In genomic region chr16:67264277-67264676, GRCh38 we compare ENCODE assay signal across 20 cellular contexts. TPM values are rescaled to one million over a fixed set of nuclear protein-coding genes. Genes with fewer than 3 reads are reported as not detected.
A peak's percentile ranks its signal among the peaks of the same experiment; 100 is the strongest.
DNase-seq lines count a peak whose midpoint lies in the region; ATAC-seq and TF ChIP-seq lines count a peak whose summit lies in the region.
"Had no signal": no experiment of that assay in that cellular context is flagged by ENCODE, and none has a peak within 500 bp of the region (broad histone marks: within the 10 kb centered on the region; RNA-seq: fewer than 3 reads in every experiment).

No MANE protein-coding gene starts in this region.

- H3K4me1 ChIP-seq in right cardiac atrium (ENCODE audit: control insufficient read depth, insufficient read depth, low read length) (peaks cover 4% of the 10 kb centered on the region), left ventricle myocardium inferior (peaks cover 7% of the 10 kb centered on the region), OCI-LY7 (ENCODE audit: insufficient read depth, low read length, poor library complexity, severe bottlenecking) (peaks cover 5% of the 10 kb centered on the region)

- DNase-seq in right cardiac atrium (peak in 2 of 3 donors; percentile 8 to 38), left ventricle myocardium inferior (no peak), OCI-LY7 (ENCODE audit: low spot score) (no peak), foreskin fibroblast (no peak), germinal center (ENCODE audit: low spot score) (no peak), 8988T (no peak), SW 1271 (lab: John Stamatoyannopoulos, UW) (no peak), progenitor cell of endocrine pancreas (ENCODE audit: low spot score, unreplicated experiment) (no peak)
- DNase-seq: activated B cell treated with CpG ODN at 0.5 μM for 24 hours; activated effector memory CD4-positive, alpha-beta T cell treated with Interleukin-2 at 50 U/mL for 16 hours; amniotic stem cell; Caco-2; cortex of kidney; GOT3; mesenchymal stem cell; MG63; NCI-H1930; stimulated activated CD4-positive, alpha-beta T cell treated with anti-CD3 and anti-CD28 coated beads, Interleukin-4, amount 100 ng/mL, for 1 hour; stimulated activated CD8-positive, alpha-beta memory T cell treated with anti-CD3 and anti-CD28 coated beads, Interleukin-4, amount 100 ng/mL, for 48 hours had no signal

- no peaks in the 10 kb centered on the region for H3K9me3 Mint-ChIP-seq in progenitor cell of endocrine pancreas (ENCODE audit: low read depth)
- H3K9me3 Mint-ChIP-seq: activated B cell treated with CpG ODN at 0.5 μM for 24 hours had no signal

- H3K9me3 ChIP-seq in right cardiac atrium (ENCODE audit: control insufficient read depth, low read length) (no peaks in the 10 kb centered on the region), left ventricle myocardium inferior (replicated peaks) (no peaks in the 10 kb centered on the region), OCI-LY7 (ENCODE audit: low read length) (no peaks in the 10 kb centered on the region)
- H3K9me3 ChIP-seq: Caco-2, MG63 had no signal

- TF ChIP-seq CTCF in left ventricle myocardium inferior (IDR thresholded peaks at IDR 0.05; ENCODE audit: borderline replicate concordance) (no peak), OCI-LY7 (conservative IDR thresholded peaks at IDR 0.05; ENCODE audit: low read length) (peak; percentile 48; the same call in 1 of the 2 replicates), foreskin fibroblast (IDR thresholded peaks at IDR 0.05; ENCODE audit: low read depth, low read length) (peak; percentile 17), progenitor cell of endocrine pancreas (IDR thresholded peaks at IDR 0.05; ENCODE audit: unreplicated experiment) (no peak)

- H3K36me3 ChIP-seq in left ventricle myocardium inferior (no peaks in the 10 kb centered on the region), OCI-LY7 (ENCODE audit: insufficient read depth, low read length) (no peaks in the 10 kb centered on the region)
- H3K36me3 ChIP-seq: MG63 had no signal

- H3K27ac Mint-ChIP-seq in progenitor cell of endocrine pancreas = no peak overlapping the region
- H3K27ac Mint-ChIP-seq: activated B cell treated with CpG ODN at 0.5 μM for 24 hours had no signal

- H3K79me2 ChIP-seq in OCI-LY7 (ENCODE audit: insufficient read depth, low read depth, low read length) = no peaks in the 10 kb centered on the region

- ATAC-seq in right cardiac atrium = no peak
- ATAC-seq: Panc1 had no signal

- H2AFZ ChIP-seq in OCI-LY7 (ENCODE audit: low read length) = no peak overlapping the region

- H3K4me3 ChIP-seq in right cardiac atrium (ENCODE audit: low read length) (no peak overlapping the region), left ventricle myocardium inferior (no peak overlapping the region), OCI-LY7 (ENCODE audit: low read depth, low read length, poor library complexity, severe bottlenecking) (no peak overlapping the region), foreskin fibroblast (ENCODE audit: low read depth in 1 of 2, low read length in 2 of 2) (no peak overlapping the region)
- H3K4me3 ChIP-seq: MG63 had no signal

- H3K4me2 ChIP-seq in OCI-LY7 (ENCODE audit: low read length) = no peak overlapping the region

- H3K27me3 ChIP-seq in right cardiac atrium (ENCODE audit: control insufficient read depth, insufficient read depth) (no peaks in the 10 kb centered on the region), left ventricle myocardium inferior (ENCODE audit: low read depth) (peaks cover 5% of the 10 kb centered on the region)
- H3K27me3 ChIP-seq: MG63 had no signal

- no peak overlapping the region for H3K4me3 Mint-ChIP-seq in progenitor cell of endocrine pancreas (ENCODE audit: low read depth)
- H3K4me3 Mint-ChIP-seq: activated B cell treated with CpG ODN at 0.5 μM for 24 hours had no signal

- no TSS peak for BruUV-seq in OCI-LY7 (replicated peaks; lab: Mats Ljungman, UMichigan)

- H3K4me1 Mint-ChIP-seq in progenitor cell of endocrine pancreas (ENCODE audit: low read depth) = no peaks in the 10 kb centered on the region
- H3K4me1 Mint-ChIP-seq: activated B cell treated with CpG ODN at 0.5 μM for 24 hours had no signal

- no peaks in the 10 kb centered on the region for H3K9me2 ChIP-seq in OCI-LY7 (ENCODE audit: insufficient read depth, low read length)

- H3K36me3 Mint-ChIP-seq in progenitor cell of endocrine pancreas (ENCODE audit: insufficient read depth) = no peaks in the 10 kb centered on the region

- intact Hi-C loops in right cardiac atrium (cut with DNase I) (loop anchor here in 1 of 4 donors (10.0 kb wide), 1 partner anchor 141 kb away; no protein-coding TSS in a partner anchor), left ventricle myocardium inferior (cut with micrococcal nuclease) (no loop called here), OCI-LY7 (cut with micrococcal nuclease; ENCODE audit: unreplicated experiment) (loop anchor here (5.0 kb wide), 1 partner anchor 203 kb away; no protein-coding TSS in a partner anchor)

- CTCF ChIA-PET in OCI-LY7 (lab: Charles Lee; ENCODE audit: unreplicated experiment) = interaction anchor here (1.0 kb wide), 1 partner anchor 21 kb away, joined by 3 read pairs; no protein-coding TSS in a partner anchor

- H3K27me3 Mint-ChIP-seq in progenitor cell of endocrine pancreas = peaks cover 23% of the 10 kb centered on the region

- no peak overlapping the region for H3K27ac ChIP-seq in right cardiac atrium (ENCODE audit: low read length)
- no peak overlapping the region for H3K27ac ChIP-seq in left ventricle myocardium inferior (replicated peaks)
- H3K27ac ChIP-seq in OCI-LY7 (ENCODE audit: low read depth, low read length, poor library complexity, severe bottlenecking) = no peak overlapping the region

- no peaks in the 10 kb centered on the region for H4K20me1 ChIP-seq in OCI-LY7 (ENCODE audit: insufficient read depth, low read length)

- POLR2A ChIA-PET in OCI-LY7 (lab: Charles Lee) = no interaction called here

- WGBS in right cardiac atrium = 74% methylated on average over 9 of the region's 9 CpGs

RNA-seq across cellular contexts. Expression of gene PLEKHG4, which starts 15.1 kb away (rescaled TPM):
- total RNA-seq in right cardiac atrium = 1 to 10 TPM; 2.2 to 2.8 (median 2.5) TPM
- 2.2 TPM for polyA plus RNA-seq in right cardiac atrium
- 1.1 TPM for total RNA-seq in left ventricle myocardium inferior
- total RNA-seq in OCI-LY7 (2014; rRNA removed; shearing (Covaris generic)) = not detected in 2 replicates
- 0.51 and 1.3 TPM in 2 replicates for total RNA-seq in OCI-LY7 (2022)
- 3.3 and 3.8 TPM in 2 replicates for total RNA-seq in progenitor cell of endocrine pancreas

RNA-seq across cellular contexts. Expression of gene SLC9A5, which starts 15.5 kb away (rescaled TPM):
- total RNA-seq in right cardiac atrium (1 to 10 TPM; 2.2 to 2.9 (median 2.5) TPM), left ventricle myocardium inferior (1.3 TPM), OCI-LY7 (2022) (3.6 and 4.2 TPM in 2 replicates), progenitor cell of endocrine pancreas (3.4 and 3.9 TPM in 2 replicates)
- polyA plus RNA-seq in right cardiac atrium = 1.9 TPM
- total RNA-seq in OCI-LY7 (2014; rRNA removed; shearing (Covaris generic)) = 0.36 and 2.7 TPM in 2 replicates

RNA-seq across cellular contexts. Expression of gene FHOD1, which starts 17.0 kb away (rescaled TPM):
- 10 to 100 TPM; 16.9 to 32.1 (median 19.4) TPM for total RNA-seq in right cardiac atrium
- 20.5 TPM for polyA plus RNA-seq in right cardiac atrium
- total RNA-seq in left ventricle myocardium inferior = 18.0 TPM
- total RNA-seq in OCI-LY7 (2014; rRNA removed; shearing (Covaris generic)) = 16.0 and 16.5 TPM in 2 replicates
- 44.1 and 55.0 TPM in 2 replicates for total RNA-seq in OCI-LY7 (2022)
- 28.2 and 30.2 TPM in 2 replicates for total RNA-seq in progenitor cell of endocrine pancreas

RNA-seq across cellular contexts. Expression of gene TMEM208, which starts 37.3 kb away (rescaled TPM):
- total RNA-seq in right cardiac atrium = 10 to 100 TPM; 15.4 to 26.2 (median 17.0) TPM
- polyA plus RNA-seq in right cardiac atrium = 43.5 TPM
- total RNA-seq in left ventricle myocardium inferior = 11.5 TPM
- total RNA-seq in OCI-LY7 (2014; rRNA removed; shearing (Covaris generic)) = 19.9 and 36.7 TPM in 2 replicates
- 22.5 and 26.4 TPM in 2 replicates for total RNA-seq in OCI-LY7 (2022)
- 33.4 and 36.3 TPM in 2 replicates for total RNA-seq in progenitor cell of endocrine pancreas

Comparison
In these comparisons a context has a peak if more than half of its experiments do, and no peak if none do; other contexts are left out.
1. DNase-seq: peak in right cardiac atrium (2 of 3); none in left ventricle myocardium inferior (single experiment), OCI-LY7 (single experiment), foreskin fibroblast (0 of 2), germinal center (single experiment), 8988T (single experiment), SW 1271 (0 of 2) and progenitor cell of endocrine pancreas (single experiment).
2. CTCF ChIP-seq: peak in OCI-LY7 (single experiment) and foreskin fibroblast (single experiment); none in left ventricle myocardium inferior (single experiment) and progenitor cell of endocrine pancreas (single experiment).